Comparison of ENCODE assay signal across 32 cellular contexts in genomic region chr2:68345129-68345875, GRCh38. TPM values are rescaled to one million over a fixed set of nuclear protein-coding genes. Genes with fewer than 3 reads are reported as not detected.
DNase-seq lines count a peak whose midpoint lies in the region; ATAC-seq and TF ChIP-seq lines count a peak whose summit lies in the region.
"Had no signal": no experiment of that assay in that cellular context is flagged by ENCODE, and none has a peak within 500 bp of the region (broad histone marks: within the 10 kb centered on the region; RNA-seq: fewer than 3 reads in every experiment).

No MANE protein-coding gene starts in this region.

- ATAC-seq in IMR-90 (ENCODE audit: low read depth): no peak
- no peak for ATAC-seq in GM21576 (IDR thresholded peaks at IDR 0.05; ENCODE audit: unreplicated experiment)
- ATAC-seq in HG02798 (IDR thresholded peaks at IDR 0.05; ENCODE audit: poor library complexity, unreplicated experiment): no peak
- ATAC-seq: activated CD8-positive, alpha-beta T cell treated with anti-CD3 and anti-CD28 coated beads, Interleukin-2, amount 10 ng/mL, durations not matched to agents 7 days and 5 days; activated naive CD4-positive, alpha-beta T cell treated with anti-CD3 and anti-CD28 coated beads, Interleukin-2, amount 50 U/mL, for 72 hours; esophagus mucosa; foreskin keratinocyte; HCT116; right lobe of liver; Right ventricle myocardium inferior had no signal

- H3K36me3 ChIP-seq in IMR-90 (ENCODE audit: control insufficient read depth, insufficient read depth, low read length): no peaks in the 10 kb centered on the region
- H3K36me3 ChIP-seq: brain microvascular endothelial cell, right lobe of liver, stomach, thyroid gland had no signal

- H3K4me3 ChIP-seq in IMR-90 (ENCODE audit: insufficient read depth, low read depth, low read length): no peak overlapping the region
- H3K4me3 ChIP-seq: PC-9, right lobe of liver, stomach, thyroid gland had no signal

- no peak overlapping the region for H4K5ac ChIP-seq in IMR-90 (ENCODE audit: low read depth, low read length)

- no peak overlapping the region for H2BK5ac ChIP-seq in IMR-90 (ENCODE audit: low read depth, low read length, poor library complexity, severe bottlenecking)

- H2AFZ ChIP-seq in IMR-90 (replicated peaks; ENCODE audit: low read length, poor library complexity): peak overlapping the region; percentile 63
- H2AFZ ChIP-seq: PC-9 had no signal

- H3K27ac ChIP-seq in IMR-90 (ENCODE audit: insufficient read depth, low read length): no peak overlapping the region
- H3K27ac ChIP-seq: brain microvascular endothelial cell, foreskin keratinocyte, PC-9, right lobe of liver, stomach, thyroid gland had no signal

- peak overlapping the region; percentile 75 for H3K14ac ChIP-seq in IMR-90 (replicated peaks; ENCODE audit: low read depth, low read length)

- H3K4me2 ChIP-seq in IMR-90 (ENCODE audit: low read depth, low read length): no peak overlapping the region
- H3K4me2 ChIP-seq: PC-9 had no signal

- in situ Hi-C loops in IMR-90 (cut with MboI; ENCODE audit: low sequenced_read_pairs): no loop called here
- in situ Hi-C loops in GM13976 (cut with MboI; ENCODE audit: low sequenced_read_pairs, unreplicated experiment): no loop called here

- no peak overlapping the region for H2AK9ac ChIP-seq in IMR-90 (replicated peaks; ENCODE audit: low read depth, low read length, poor library complexity)

- 76% methylated on average over 5 of the region's 9 CpGs; no CpG with 5 or more reads in 1 of the 2 experiments for WGBS in IMR-90 (ENCODE audit: extremely low coverage in 2 of 2, insufficient read length in 1 of 2), 2 experiments

- H3K18ac ChIP-seq in IMR-90 (ENCODE audit: low read depth, low read length): no peak overlapping the region

- H3K56ac ChIP-seq in IMR-90 (ENCODE audit: extremely low read depth, insufficient read depth, low read length): no peak overlapping the region

- peak; percentile 18 for DNase-seq in EH (ENCODE audit: low read depth)
- DNase-seq in IMR-90: peak; percentile 10
- DNase-seq in NCI-H69 (lab: John Stamatoyannopoulos, UW): peak; percentile 10
- peak; percentile 35 for DNase-seq in iPS-NIHi7 (ENCODE audit: extremely low spot score)
- no peak for DNase-seq in GM13976 (ENCODE audit: low spot score)
- no peak for DNase-seq in SHP77 treated with DMSO at 0.1 percent for 48 hours (lab: John Stamatoyannopoulos, UW)
- DNase-seq: activated CD4-positive, alpha-beta T cell treated with anti-CD3 and anti-CD28 coated beads for 4 hours; activated CD8-positive, alpha-beta T cell treated with anti-CD3 and anti-CD28 coated beads, Interleukin-2, amount 10 ng/mL, durations not matched to agents 7 days and 5 days; amygdala; brain microvascular endothelial cell; CD4-positive, alpha-beta T cell; foreskin keratinocyte; head of caudate nucleus; naive B cell; NCI-H187; PC-9; right lobe of liver; stimulated activated CD4-positive, alpha-beta T cell treated with anti-CD3 and anti-CD28 coated beads, Interleukin-12 subunit alpha, Interleukin-12 subunit beta, amount 100 ng/mL, for 4 hours; stimulated activated CD4-positive, alpha-beta T cell treated with anti-CD3 and anti-CD28 coated beads, Interleukin-2, amount 100 ng/mL, for 48 hours; stomach; thyroid gland had no signal

- no peak overlapping the region for H2BK120ac ChIP-seq in IMR-90 (ENCODE audit: low read depth, low read length)

- H3K4me1 ChIP-seq in IMR-90 (ENCODE audit: control insufficient read depth, insufficient read depth, low read length): no peaks in the 10 kb centered on the region
- H3K4me1 ChIP-seq: right lobe of liver, stomach, thyroid gland had no signal

- no peaks in the 10 kb centered on the region for H3K9me1 ChIP-seq in IMR-90 (ENCODE audit: insufficient read depth, low read length)

- intact Hi-C loops in IMR-90 (cut with micrococcal nuclease): no loop called here

- CTCF ChIA-PET in IMR-90 (lab: Yijun Ruan, JAX): interaction anchor here (1.0 kb wide), 1 partner anchor 13 kb away, joined by 6 read pairs; no protein-coding TSS in a partner anchor

- TF ChIP-seq RAD21 in IMR-90 (IDR thresholded peaks at IDR 0.05; ENCODE audit: low read length): no peak

- no peak overlapping the region for H2AK5ac ChIP-seq in IMR-90 (ENCODE audit: low read depth, low read length)

- POLR2A ChIA-PET in IMR-90 (lab: Charles Lee; ENCODE audit: unreplicated experiment): no interaction called here

- no TSS peak for BruUV-seq in IMR-90 (replicated peaks; lab: Mats Ljungman, UMichigan)

- H4K20me1 ChIP-seq in IMR-90 (ENCODE audit: insufficient read depth, low read length): no peaks in the 10 kb centered on the region

- dilution Hi-C loops in IMR-90 (cut with HindIII; ENCODE audit: low sequenced_read_pairs, unreplicated experiment): no loop called here

- peak overlapping the region; percentile 20; the same call in 1 of the 2 replicates for H2BK20ac ChIP-seq in IMR-90 (ENCODE audit: low read depth, low read length)

- no peaks in the 10 kb centered on the region for H3K9me3 ChIP-seq in IMR-90 (ENCODE audit: control insufficient read depth, insufficient read depth, low read length)
- H3K9me3 ChIP-seq: right lobe of liver, thyroid gland had no signal

- TF ChIP-seq CTCF in IMR-90 (conservative IDR thresholded peaks at IDR 0.05; ENCODE audit: low read depth, low read length) (no peak), GM13976 (IDR thresholded peaks at IDR 0.05; ENCODE audit: borderline replicate concordance, control extremely low read depth, extremely low read depth, insufficient read depth, missing control alignments) (no peak)

- no peak overlapping the region for H3K23ac ChIP-seq in IMR-90 (ENCODE audit: low read depth, low read length)

- no peak overlapping the region; a peak in 1 of 4 replicates for H4K8ac ChIP-seq in IMR-90 (ENCODE audit: low read depth in 2 of 2, low read length in 2 of 2)

- no peaks in the 10 kb centered on the region for H3K79me1 ChIP-seq in IMR-90 (ENCODE audit: low read depth in 1 of 2, low read length in 2 of 2)

- H2BK15ac ChIP-seq in IMR-90 (ENCODE audit: low read depth, low read length): no peak overlapping the region; the same call in 2 of the 3 replicates

- TF ChIP-seq POLR2A in IMR-90 (IDR thresholded peaks at IDR 0.05; ENCODE audit: low read depth, low read length): no peak

- H3K27me3 ChIP-seq in IMR-90 (ENCODE audit: control insufficient read depth, insufficient read depth, low read length): no peaks in the 10 kb centered on the region
- H3K27me3 ChIP-seq: brain microvascular endothelial cell, foreskin keratinocyte, right lobe of liver, thyroid gland had no signal

- no peak overlapping the region for H3K4ac ChIP-seq in IMR-90 (ENCODE audit: low read depth, low read length)

- no peak overlapping the region for H3K9ac ChIP-seq in IMR-90 (ENCODE audit: low read depth, low read length)

- H4K91ac ChIP-seq in IMR-90 (ENCODE audit: insufficient read depth, low read depth, low read length): no peak overlapping the region

TF ChIP-seq in IMR-90, 13 proteins besides CTCF, POLR2A, EP300 and RAD21:
- no peak for TF ChIP-seq MAZ (IDR thresholded peaks at IDR 0.05; ENCODE audit: borderline replicate concordance, low read depth, low read length)
- no peak for TF ChIP-seq FOS (IDR thresholded peaks at IDR 0.05; ENCODE audit: low read depth, low read length)
- TF ChIP-seq RCOR1 (IDR thresholded peaks at IDR 0.05; ENCODE audit: insufficient replicate concordance, low read length): no peak
TF ChIP-seq in IMR-90: peak in this region for 0.

RNA-seq across cellular contexts. Expression of gene PLEK, which starts 19.8 kb away (rescaled TPM):
- total RNA-seq in IMR-90 (2012; rRNA removed): under 0.01 TPM in 1 of 2 replicates, not detected in the other
- 0.03 TPM in 1 of 2 replicates, not detected in the other for polyA plus RNA-seq in IMR-90 (2012; rRNA removed)
- not detected in 2 replicates for polyA plus RNA-seq in IMR-90 (2012; cell fraction: cytosol; rRNA removed)
- polyA plus RNA-seq in IMR-90 (2012; cell fraction: nucleus; rRNA removed; ENCODE audit: low replicate concordance): 0.02 and 0.11 TPM in 2 replicates
- total RNA-seq: Daoy, foreskin keratinocyte, kidney epithelial cell, NCI-H460, PC-9 had no signal
- polyA plus RNA-seq: foreskin keratinocyte had no signal

RNA-seq across cellular contexts. Expression of gene CNRIP1, which starts 25.6 kb away (rescaled TPM):
- 23.3 and 25.6 TPM in 2 replicates for total RNA-seq in IMR-90 (2012; rRNA removed)
- 32.6 and 32.7 TPM in 2 replicates for polyA plus RNA-seq in IMR-90 (2012; rRNA removed)
- polyA plus RNA-seq in IMR-90 (2012; cell fraction: cytosol; rRNA removed): 20.4 and 21.8 TPM in 2 replicates
- 9.9 and 22.0 TPM in 2 replicates for polyA plus RNA-seq in IMR-90 (2012; cell fraction: nucleus; rRNA removed; ENCODE audit: low replicate concordance)
- total RNA-seq: activated CD8-positive, alpha-beta T cell treated with anti-CD3 and anti-CD28 coated beads, Interleukin-2, amount 10 ng/mL, durations not matched to agents 7 days and 5 days; activated naive CD4-positive, alpha-beta T cell treated with anti-CD3 and anti-CD28 coated beads, Interleukin-2, amount 50 U/mL, for 72 hours; CD4-positive, alpha-beta T cell; PC-9; progenitor cell of endocrine pancreas; T-helper 2 cell treated with Interferon-gamma antibody and Interleukin-4, amounts not matched to agents 100 ng/mL and 5 ng/mL, for 36 hours had no signal

Comparison
In these comparisons a context has a peak if more than half of its experiments do, and no peak if none do; other contexts are left out.
1. DNase-seq: peak in EH (single experiment), IMR-90 (single experiment), NCI-H69 (single experiment) and iPS-NIHi7 (single experiment); none in GM13976 (single experiment) and SHP77 treated with DMSO at 0.1 percent for 48 hours (single experiment).